10 cellular contexts compared by ENCODE assay signal in the genomic region with DNA sequence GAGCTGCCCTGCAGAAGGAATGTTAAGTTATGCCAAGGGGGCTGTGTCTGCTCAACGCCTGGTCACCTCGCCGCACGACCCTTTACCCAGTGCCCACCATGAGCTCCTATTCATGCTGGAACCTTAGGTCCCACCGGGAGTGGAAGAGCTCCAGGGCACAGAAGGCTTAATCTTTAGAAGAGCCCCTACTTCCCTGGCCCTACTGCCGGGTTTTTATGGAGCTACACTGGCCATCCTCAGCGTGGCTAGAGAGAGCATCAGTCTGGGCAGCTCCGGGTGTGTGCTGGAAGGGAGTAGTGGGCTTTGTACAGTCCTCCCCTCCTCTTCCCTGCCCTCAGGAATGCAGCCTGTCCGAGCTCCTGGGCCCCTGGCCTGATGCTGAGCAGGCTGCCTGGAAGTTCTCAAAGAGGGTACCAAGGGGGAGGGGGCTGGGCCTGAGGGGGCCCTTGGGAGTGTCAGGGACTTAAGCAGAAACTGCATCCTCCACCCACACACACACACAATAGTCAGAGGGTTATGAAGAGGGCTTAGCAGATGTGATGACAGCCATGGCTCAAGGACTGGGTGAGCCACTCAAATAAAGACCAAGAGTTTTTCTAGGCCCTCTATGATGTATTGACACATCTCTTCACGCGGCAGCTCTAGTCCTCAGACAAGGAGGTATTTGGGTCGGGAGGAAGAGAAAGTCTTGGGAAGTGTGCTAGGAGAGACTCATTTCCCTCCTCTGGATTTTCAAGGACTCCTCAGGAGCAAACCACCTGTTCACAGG. TPM values are rescaled to one million over a fixed set of nuclear protein-coding genes. Genes with fewer than 3 reads are reported as not detected.
A peak's percentile ranks its signal among the peaks of the same experiment; 100 is the strongest.
DNase-seq lines count a peak whose midpoint lies in the region; ATAC-seq, FAIRE-seq and TF ChIP-seq lines count a peak whose summit lies in the region.
"Had no signal": no experiment of that assay in that cellular context is flagged by ENCODE, and none has a peak within 500 bp of the region (broad histone marks: within the 10 kb centered on the region; RNA-seq: fewer than 3 reads in every experiment).

No MANE protein-coding gene starts in this region.

- H3K27me3 Mint-ChIP-seq in endothelial cell (ENCODE audit: unreplicated experiment) = peaks cover 8% of the 10 kb centered on the region

- H3K4me2 ChIP-seq in osteoblast (ENCODE audit: insufficient read depth, low read length) = peak overlapping the region; percentile 85

- TF ChIP-seq CTCF in BE2C (IDR thresholded peaks at IDR 0.05; ENCODE audit: low read depth, low read length) (no peak), endothelial cell (IDR thresholded peaks at IDR 0.05; ENCODE audit: unreplicated experiment) (no peak), osteoblast (IDR thresholded peaks at IDR 0.05; ENCODE audit: extremely low read depth, low read depth, low read length) (no peak)

- no peaks in the 10 kb centered on the region for H3K79me2 ChIP-seq in osteoblast (ENCODE audit: insufficient read depth, low read length)

- no peak overlapping the region for H3K27ac Mint-ChIP-seq in endothelial cell (ENCODE audit: unreplicated experiment)

- FAIRE-seq in HTR-8/SVneo (lab: Jason Lieb, UNC) = no peak

- peaks cover 14% of the 10 kb centered on the region for H3K4me1 ChIP-seq in BE2C
- H3K4me1 ChIP-seq in HUES64 (ENCODE audit: insufficient read depth, low read length) = peaks cover 44% of the 10 kb centered on the region
- peaks cover 12% of the 10 kb centered on the region for H3K4me1 ChIP-seq in osteoblast (ENCODE audit: insufficient read depth, low read length)

- H2AFZ ChIP-seq in osteoblast (ENCODE audit: low read length) = peak overlapping the region; percentile 81

- peak overlapping the region; percentile 21; the same call in 1 of the 2 replicates for H3K9ac ChIP-seq in HUES64 (ENCODE audit: low read depth, low read length)

- H3K27me3 ChIP-seq in BE2C (no peaks in the 10 kb centered on the region), HUES64 (ENCODE audit: insufficient read depth, low read length) (peaks cover 43% of the 10 kb centered on the region), osteoblast (ENCODE audit: insufficient read depth, low read length) (peaks cover 23% of the 10 kb centered on the region)

- DNase-seq in BE2C (no peak), endothelial cell (ENCODE audit: low spot score) (no peak), osteoblast (ENCODE audit: insufficient read length, low spot score, missing footprints) (peak; percentile 83), activated gamma-delta T cell (lab: John Stamatoyannopoulos, UW) (no peak), HTR-8/SVneo (ENCODE audit: insufficient read length, low spot score) (no peak)
- no peak for DNase-seq in stimulated activated CD4-positive, alpha-beta T cell treated with anti-CD3 and anti-CD28 coated beads, Interleukin-4, amount 100 ng/mL, for 1 hour
- DNase-seq: NCI-H1105 had no signal

- H3K4me3 Mint-ChIP-seq in endothelial cell (ENCODE audit: unreplicated experiment) = peak overlapping the region; percentile 81

- H3K4me3 ChIP-seq in BE2C (ENCODE audit: low read depth, low read length) (peak overlapping the region; percentile 60), HUES64 (ENCODE audit: low read length) (peak overlapping the region; percentile 66), osteoblast (ENCODE audit: insufficient read depth, low read length) (peak overlapping the region; percentile 69)

- no peaks in the 10 kb centered on the region for H3K36me3 ChIP-seq in BE2C
- no peaks in the 10 kb centered on the region for H3K36me3 ChIP-seq in HUES64 (ENCODE audit: insufficient read depth, low read length)
- H3K36me3 ChIP-seq in osteoblast (ENCODE audit: insufficient read depth, low read length) = no peaks in the 10 kb centered on the region

- WGBS in HUES64 = 22% methylated on average over 11 of the region's 12 CpGs

- H3K9me3 ChIP-seq in BE2C = no peaks in the 10 kb centered on the region
- H3K9me3 ChIP-seq in HUES64 (ENCODE audit: insufficient read depth, low read depth, low read length) = no peaks in the 10 kb centered on the region
- H3K9me3 ChIP-seq in osteoblast (ENCODE audit: low read depth, low read length) = no peaks in the 10 kb centered on the region

- no peak for ATAC-seq in HG03095 (IDR thresholded peaks at IDR 0.05; ENCODE audit: unreplicated experiment)

- no peaks in the 10 kb centered on the region for H3K36me3 Mint-ChIP-seq in endothelial cell (ENCODE audit: low read depth, unreplicated experiment)

- no peaks in the 10 kb centered on the region for H3K9me3 Mint-ChIP-seq in endothelial cell (ENCODE audit: unreplicated experiment)

- H3K4me1 Mint-ChIP-seq in endothelial cell (ENCODE audit: unreplicated experiment) = peaks cover 21% of the 10 kb centered on the region

- peak overlapping the region; percentile 56; the same call in 1 of the 2 replicates for H3K27ac ChIP-seq in HUES64 (ENCODE audit: low read depth, low read length)
- H3K27ac ChIP-seq in osteoblast (ENCODE audit: low read depth, low read length) = no peak overlapping the region

- H4K20me1 ChIP-seq in osteoblast (ENCODE audit: insufficient read depth, low read length) = no peaks in the 10 kb centered on the region

RNA-seq across cellular contexts. Expression of a gene that starts 16.4 kb away (rescaled TPM):
- polyA plus RNA-seq in BE2C (2012; ENCODE audit: insufficient read depth, insufficient read length, low read depth) = 0.94 TPM
- 11.2 TPM for polyA plus RNA-seq in HUES64 (2013, experiment 1 of 2)
- 15.0 TPM for polyA plus RNA-seq in HUES64 (2013, experiment 2 of 2)
- total RNA-seq in endothelial cell (ENCODE audit: unreplicated experiment) (42.0 TPM), osteoblast (0.29 and 0.36 TPM in 2 replicates)

RNA-seq across cellular contexts. Expression of a gene that starts 23.0 kb away (rescaled TPM):
- not detected for polyA plus RNA-seq in BE2C (2012; ENCODE audit: insufficient read depth, insufficient read length, low read depth)
- polyA plus RNA-seq in HUES64 (2013, experiment 1 of 2) = 0.15 TPM
- polyA plus RNA-seq in HUES64 (2013, experiment 2 of 2) = 0.13 TPM
- total RNA-seq in endothelial cell (ENCODE audit: unreplicated experiment) (0.31 TPM), osteoblast (not detected in 2 replicates)
- total RNA-seq: mucosa of gallbladder had no signal

RNA-seq across cellular contexts. Expression of a gene that starts 42.4 kb away (rescaled TPM):
- 68.1 TPM for polyA plus RNA-seq in BE2C (2012; ENCODE audit: insufficient read depth, insufficient read length, low read depth)
- polyA plus RNA-seq in HUES64 (2013, experiment 1 of 2) = 0.30 TPM
- polyA plus RNA-seq in HUES64 (2013, experiment 2 of 2) = 1.3 TPM
- total RNA-seq in endothelial cell (ENCODE audit: unreplicated experiment) (395 TPM), osteoblast (9.8 and 11.5 TPM in 2 replicates)

Comparison
In these comparisons a context has a peak if more than half of its experiments do, and no peak if none do; other contexts are left out.
1. RNA of a gene that starts 16.4 kb away (total RNA-seq): 42.0 TPM in endothelial cell (single experiment); 0.29 to 0.36 TPM in osteoblast; every median in the first group is over 10 times any median in the second.
2. RNA of a gene that starts 42.4 kb away (total RNA-seq): 395 TPM in endothelial cell (single experiment); 9.8 to 11.5 TPM in osteoblast; every median in the first group is over 10 times any median in the second.
3. Peak in every context shown above with its lines, with median percentiles within 50 percentile points of each other: H3K4me3 ChIP-seq.